In the genomic region with DNA sequence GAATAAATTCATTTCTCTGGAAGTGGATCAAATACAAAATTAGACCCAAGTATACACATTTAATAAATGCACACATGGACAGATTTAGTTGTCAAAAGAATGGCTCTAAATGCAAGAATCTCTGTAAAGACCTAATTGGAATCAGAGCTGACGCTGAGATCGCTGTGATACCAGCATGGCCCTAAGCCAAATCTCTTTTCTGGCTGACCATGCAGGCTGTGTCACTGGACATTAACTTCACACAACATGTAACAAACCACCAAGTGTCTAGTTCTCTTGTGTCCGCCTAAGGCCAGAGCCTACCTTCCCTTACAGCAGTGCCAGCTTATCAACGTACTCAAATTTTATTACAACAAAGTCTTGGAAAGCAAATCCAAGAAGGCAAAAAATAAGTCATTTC, we compare ENCODE assay signal across 1 cellular context.
TF ChIP-seq lines count a peak whose summit lies in the region.

No MANE protein-coding gene starts in this region.

TF ChIP-seq in HepG2, 621 proteins besides CTCF, POLR2A, EP300 and RAD21 (continued from another document):
- TF ChIP-seq, protein P1, sequence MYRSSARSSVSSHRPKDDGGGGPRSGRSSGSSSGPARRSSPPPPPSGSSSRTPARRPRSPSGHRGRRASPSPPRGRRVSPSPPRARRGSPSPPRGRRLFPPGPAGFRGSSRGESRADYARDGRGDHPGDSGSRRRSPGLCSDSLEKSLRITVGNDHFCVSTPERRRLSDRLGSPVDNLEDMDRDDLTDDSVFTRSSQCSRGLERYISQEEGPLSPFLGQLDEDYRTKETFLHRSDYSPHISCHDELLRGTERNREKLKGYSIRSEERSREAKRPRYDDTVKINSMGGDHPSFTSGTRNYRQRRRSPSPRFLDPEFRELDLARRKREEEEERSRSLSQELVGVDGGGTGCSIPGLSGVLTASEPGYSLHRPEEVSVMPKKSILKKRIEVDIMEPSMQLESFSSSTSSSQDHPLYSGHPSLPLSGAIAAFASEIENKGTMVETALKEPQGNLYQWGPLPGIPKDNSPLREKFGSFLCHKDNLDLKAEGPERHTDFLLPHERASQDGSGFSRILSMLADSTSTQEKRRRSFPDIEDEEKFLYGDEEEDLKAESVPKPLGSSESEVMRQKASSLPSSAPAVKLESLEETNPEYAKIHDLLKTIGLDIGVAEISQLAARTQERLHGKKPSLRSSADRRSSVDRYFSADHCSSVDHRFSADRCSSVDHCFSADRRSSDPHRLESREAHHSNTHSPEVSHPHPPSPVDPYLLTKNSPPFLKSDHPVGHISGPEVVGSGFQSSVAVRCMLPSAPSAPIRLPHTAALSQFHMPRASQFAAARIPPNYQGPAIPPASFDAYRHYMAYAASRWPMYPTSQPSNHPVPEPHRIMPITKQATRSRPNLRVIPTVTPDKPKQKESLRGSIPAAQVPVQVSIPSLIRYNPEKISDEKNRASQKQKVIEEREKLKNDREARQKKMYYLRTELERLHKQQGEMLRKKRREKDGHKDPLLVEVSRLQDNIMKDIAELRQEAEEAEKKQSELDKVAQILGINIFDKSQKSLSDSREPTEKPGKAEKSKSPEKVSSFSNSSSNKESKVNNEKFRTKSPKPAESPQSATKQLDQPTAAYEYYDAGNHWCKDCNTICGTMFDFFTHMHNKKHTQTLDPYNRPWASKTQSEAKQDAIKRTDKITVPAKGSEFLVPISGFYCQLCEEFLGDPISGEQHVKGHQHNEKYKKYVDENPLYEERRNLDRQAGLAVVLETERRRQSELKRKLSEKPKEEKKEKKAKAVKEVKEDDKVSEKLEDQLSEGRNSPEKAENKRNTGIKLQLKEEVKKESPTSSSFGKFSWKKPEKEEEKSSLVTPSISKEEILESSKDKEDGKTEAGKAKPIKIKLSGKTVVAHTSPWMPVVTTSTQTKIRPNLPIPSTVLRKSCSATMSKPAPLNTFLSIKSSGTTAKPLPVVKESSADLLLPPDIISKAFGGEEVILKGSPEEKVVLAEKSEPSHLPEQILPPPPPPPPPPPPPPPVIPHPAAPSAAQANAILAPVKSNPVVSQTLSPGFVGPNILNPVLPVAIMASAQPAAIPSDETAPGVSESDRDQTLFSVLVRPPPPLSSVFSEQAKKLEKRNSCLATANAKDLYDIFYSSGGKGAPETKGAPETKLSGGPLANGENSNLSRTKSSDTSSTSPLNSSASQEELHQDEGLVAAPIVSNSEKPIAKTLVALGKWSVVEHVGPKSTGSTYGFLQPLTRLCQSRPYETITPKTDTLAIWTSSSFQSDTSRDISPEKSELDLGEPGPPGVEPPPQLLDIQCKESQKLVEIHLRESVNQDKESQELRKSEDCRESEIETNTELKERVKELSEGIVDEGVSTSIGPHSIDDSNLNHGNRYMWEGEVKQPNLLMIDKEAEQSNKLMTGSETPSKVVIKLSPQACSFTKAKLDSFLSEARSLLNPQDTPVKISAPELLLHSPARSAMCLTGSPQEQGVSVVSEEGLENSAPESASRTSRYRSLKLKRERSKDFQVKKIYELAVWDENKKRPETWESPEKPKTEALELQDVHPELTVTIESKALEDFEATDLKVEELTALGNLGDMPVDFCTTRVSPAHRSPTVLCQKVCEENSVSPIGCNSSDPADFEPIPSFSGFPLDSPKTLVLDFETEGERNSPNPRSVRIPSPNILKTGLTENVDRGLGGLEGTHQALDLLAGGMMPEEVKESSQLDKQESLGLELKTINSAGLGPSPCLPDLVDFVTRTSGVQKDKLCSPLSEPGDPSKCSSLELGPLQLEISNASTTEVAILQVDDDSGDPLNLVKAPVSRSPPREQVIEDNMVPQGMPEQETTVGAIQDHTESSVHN (CRISPR knock-in tag; IDR thresholded peaks at IDR 0.05): no peak
- TF ChIP-seq ZNF747 (CRISPR knock-in tag; IDR thresholded peaks at IDR 0.05; ENCODE audit: borderline replicate concordance): no peak
- TF ChIP-seq, protein P2, sequence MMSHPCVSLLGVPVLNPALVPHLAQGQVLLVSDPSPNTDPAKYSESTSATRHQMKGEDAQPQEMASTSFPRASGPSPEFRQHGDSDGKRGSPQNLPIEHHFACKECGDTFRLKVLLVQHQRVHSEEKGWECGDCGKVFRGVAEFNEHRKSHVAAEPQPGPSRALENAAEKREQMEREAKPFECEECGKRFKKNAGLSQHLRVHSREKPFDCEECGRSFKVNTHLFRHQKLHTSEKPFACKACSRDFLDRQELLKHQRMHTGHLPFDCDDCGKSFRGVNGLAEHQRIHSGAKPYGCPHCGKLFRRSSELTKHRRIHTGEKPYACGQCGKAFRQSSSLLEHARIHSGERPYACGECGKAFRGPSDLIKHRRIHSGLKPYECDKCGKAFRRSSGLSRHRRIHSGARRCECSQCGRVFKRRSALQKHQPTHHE (CRISPR knock-in tag; IDR thresholded peaks at IDR 0.05; ENCODE audit: borderline replicate concordance): no peak
- TF ChIP-seq ZNF431 (CRISPR knock-in tag; IDR thresholded peaks at IDR 0.05; ENCODE audit: borderline replicate concordance, low read depth): no peak
- TF ChIP-seq, protein P3, sequence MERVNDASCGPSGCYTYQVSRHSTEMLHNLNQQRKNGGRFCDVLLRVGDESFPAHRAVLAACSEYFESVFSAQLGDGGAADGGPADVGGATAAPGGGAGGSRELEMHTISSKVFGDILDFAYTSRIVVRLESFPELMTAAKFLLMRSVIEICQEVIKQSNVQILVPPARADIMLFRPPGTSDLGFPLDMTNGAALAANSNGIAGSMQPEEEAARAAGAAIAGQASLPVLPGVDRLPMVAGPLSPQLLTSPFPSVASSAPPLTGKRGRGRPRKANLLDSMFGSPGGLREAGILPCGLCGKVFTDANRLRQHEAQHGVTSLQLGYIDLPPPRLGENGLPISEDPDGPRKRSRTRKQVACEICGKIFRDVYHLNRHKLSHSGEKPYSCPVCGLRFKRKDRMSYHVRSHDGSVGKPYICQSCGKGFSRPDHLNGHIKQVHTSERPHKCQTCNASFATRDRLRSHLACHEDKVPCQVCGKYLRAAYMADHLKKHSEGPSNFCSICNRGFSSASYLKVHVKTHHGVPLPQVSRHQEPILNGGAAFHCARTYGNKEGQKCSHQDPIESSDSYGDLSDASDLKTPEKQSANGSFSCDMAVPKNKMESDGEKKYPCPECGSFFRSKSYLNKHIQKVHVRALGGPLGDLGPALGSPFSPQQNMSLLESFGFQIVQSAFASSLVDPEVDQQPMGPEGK (CRISPR knock-in tag; IDR thresholded peaks at IDR 0.05): no peak
- no peak for TF ChIP-seq U2AF1 (optimal IDR thresholded peaks at IDR 0.05; ENCODE audit: low read depth, low read length)
- no peak for TF ChIP-seq ZNF572 (CRISPR knock-in tag; IDR thresholded peaks at IDR 0.05)
- no peak for TF ChIP-seq ZNF775 (CRISPR knock-in tag; IDR thresholded peaks at IDR 0.05; ENCODE audit: borderline replicate concordance)
- TF ChIP-seq, protein P4, sequence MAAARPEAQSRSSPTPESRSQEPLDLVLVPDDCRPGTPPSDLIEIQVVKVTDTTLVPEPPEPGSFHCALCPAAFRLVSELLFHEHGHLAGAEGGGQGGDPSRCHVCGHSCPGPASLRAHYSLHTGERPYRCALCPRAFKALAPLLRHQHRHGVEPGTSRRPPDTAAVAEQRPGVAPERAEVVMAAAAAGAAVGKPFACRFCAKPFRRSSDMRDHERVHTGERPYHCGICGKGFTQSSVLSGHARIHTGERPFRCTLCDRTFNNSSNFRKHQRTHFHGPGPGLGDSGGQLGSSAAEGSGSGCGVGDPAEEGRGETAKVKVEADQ (CRISPR knock-in tag; IDR thresholded peaks at IDR 0.05; ENCODE audit: borderline replicate concordance): no peak
